Comparison of ENCODE assay signal across 1 cellular context in genomic region chr9:7177383-7177782, GRCh38.
TF ChIP-seq lines count a peak whose summit lies in the region.

No MANE protein-coding gene starts in this region.

TF ChIP-seq in SK-N-SH treated with all-trans-retinoic acid at 6 μM for 48 hours, 23 proteins besides CTCF, POLR2A, EP300 and RAD21 (continued from another document):
- TF ChIP-seq, protein P1, sequence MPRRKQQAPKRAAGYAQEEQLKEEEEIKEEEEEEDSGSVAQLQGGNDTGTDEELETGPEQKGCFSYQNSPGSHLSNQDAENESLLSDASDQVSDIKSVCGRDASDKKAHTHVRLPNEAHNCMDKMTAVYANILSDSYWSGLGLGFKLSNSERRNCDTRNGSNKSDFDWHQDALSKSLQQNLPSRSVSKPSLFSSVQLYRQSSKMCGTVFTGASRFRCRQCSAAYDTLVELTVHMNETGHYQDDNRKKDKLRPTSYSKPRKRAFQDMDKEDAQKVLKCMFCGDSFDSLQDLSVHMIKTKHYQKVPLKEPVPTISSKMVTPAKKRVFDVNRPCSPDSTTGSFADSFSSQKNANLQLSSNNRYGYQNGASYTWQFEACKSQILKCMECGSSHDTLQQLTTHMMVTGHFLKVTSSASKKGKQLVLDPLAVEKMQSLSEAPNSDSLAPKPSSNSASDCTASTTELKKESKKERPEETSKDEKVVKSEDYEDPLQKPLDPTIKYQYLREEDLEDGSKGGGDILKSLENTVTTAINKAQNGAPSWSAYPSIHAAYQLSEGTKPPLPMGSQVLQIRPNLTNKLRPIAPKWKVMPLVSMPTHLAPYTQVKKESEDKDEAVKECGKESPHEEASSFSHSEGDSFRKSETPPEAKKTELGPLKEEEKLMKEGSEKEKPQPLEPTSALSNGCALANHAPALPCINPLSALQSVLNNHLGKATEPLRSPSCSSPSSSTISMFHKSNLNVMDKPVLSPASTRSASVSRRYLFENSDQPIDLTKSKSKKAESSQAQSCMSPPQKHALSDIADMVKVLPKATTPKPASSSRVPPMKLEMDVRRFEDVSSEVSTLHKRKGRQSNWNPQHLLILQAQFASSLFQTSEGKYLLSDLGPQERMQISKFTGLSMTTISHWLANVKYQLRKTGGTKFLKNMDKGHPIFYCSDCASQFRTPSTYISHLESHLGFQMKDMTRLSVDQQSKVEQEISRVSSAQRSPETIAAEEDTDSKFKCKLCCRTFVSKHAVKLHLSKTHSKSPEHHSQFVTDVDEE (CRISPR knock-in tag; IDR thresholded peaks at IDR 0.05), result 0 out of 2 replicates have a peak, but pooled peaks have one; percentile 56
- TF ChIP-seq ZNF565 (CRISPR knock-in tag; conservative IDR thresholded peaks at IDR 0.05; ENCODE audit: low read depth), result no peak
- TF ChIP-seq ESRRG (CRISPR knock-in tag; IDR thresholded peaks at IDR 0.05), result no peak
- TF ChIP-seq CSDC2 (CRISPR knock-in tag; IDR thresholded peaks at IDR 0.05), result 0 out of 2 replicates have a peak, but pooled peaks have one; percentile 30
- TF ChIP-seq ISL1 (CRISPR knock-in tag; IDR thresholded peaks at IDR 0.05), result peak; percentile 94
- TF ChIP-seq PPARA (CRISPR knock-in tag; IDR thresholded peaks at IDR 0.05; ENCODE audit: borderline replicate concordance), result no peak
- TF ChIP-seq TCF4 (CRISPR knock-in tag; IDR thresholded peaks at IDR 0.05; ENCODE audit: borderline replicate concordance), result peak; percentile 77
- no peak for TF ChIP-seq ZC3H10 (CRISPR knock-in tag; IDR thresholded peaks at IDR 0.05)
- TF ChIP-seq SNAI2 (CRISPR knock-in tag; IDR thresholded peaks at IDR 0.05), result no peak
- TF ChIP-seq CSRNP3 (CRISPR knock-in tag; IDR thresholded peaks at IDR 0.05), result no peak
- no peak for TF ChIP-seq OSR1 (CRISPR knock-in tag; IDR thresholded peaks at IDR 0.05)
- no peak for TF ChIP-seq TOX (CRISPR knock-in tag; IDR thresholded peaks at IDR 0.05; ENCODE audit: borderline replicate concordance)
- TF ChIP-seq ZNF8 (CRISPR knock-in tag; IDR thresholded peaks at IDR 0.05), result no peak
- no peak for TF ChIP-seq BACH2 (CRISPR knock-in tag; IDR thresholded peaks at IDR 0.05; ENCODE audit: borderline replicate concordance)
- TF ChIP-seq GLIS3 (CRISPR knock-in tag; IDR thresholded peaks at IDR 0.05), result no peak
- no peak for TF ChIP-seq RARB (CRISPR knock-in tag; IDR thresholded peaks at IDR 0.05)
- TF ChIP-seq POU6F1 (CRISPR knock-in tag; IDR thresholded peaks at IDR 0.05; ENCODE audit: borderline replicate concordance, low read depth), result no peak; the same call in 1 of the 2 replicates
- TF ChIP-seq ARNTL (CRISPR knock-in tag; IDR thresholded peaks at IDR 0.05; ENCODE audit: borderline replicate concordance, low read depth), result no peak
- TF ChIP-seq ZNF70 (CRISPR knock-in tag; IDR thresholded peaks at IDR 0.05), result no peak
- TF ChIP-seq ZFP30 (CRISPR knock-in tag; IDR thresholded peaks at IDR 0.05), result no peak
